In genomic region chr19:47274071-47274890, GRCh38 we compare ENCODE assay signal across 8 cellular contexts. TPM values are rescaled to one million over a fixed set of nuclear protein-coding genes. Genes with fewer than 3 reads are reported as not detected.
DNase-seq lines count a peak whose midpoint lies in the region; ATAC-seq, FAIRE-seq and TF ChIP-seq lines count a peak whose summit lies in the region.

INAFM1 (plus strand) TSS chr19:47274885; CDS start chr19:47274920, 35 bp downstream.

- H3K9me3 ChIP-seq in right atrium auricular region, result no peaks in the 10 kb centered on the region

- H3K27me3 ChIP-seq in right atrium auricular region, result no peaks in the 10 kb centered on the region

- peaks cover 0 to 28% of the 10 kb centered on the region in 2 donors for H3K4me1 ChIP-seq in right atrium auricular region

- TF ChIP-seq CTCF in GM12875 (IDR thresholded peaks at IDR 0.05; ENCODE audit: borderline replicate concordance, insufficient read depth, low read depth, low read length) (no peak), right atrium auricular region (IDR thresholded peaks at IDR 0.05) (no peak)

- H3K36me3 ChIP-seq in right atrium auricular region, result peaks cover 18% of the 10 kb centered on the region

- H3K4me3 ChIP-seq in GM12875 (ENCODE audit: low read depth, low read length) (peak within 1 kb of the TSS; percentile 56), right atrium auricular region (peak within 1 kb of the TSS; percentile 52 to 75)

- peaks cover 14% of the 10 kb centered on the region for H3K4me1 Mint-ChIP-seq in T-helper 1 cell treated with Interleukin-12 subunit alpha and Interleukin-12 subunit beta and Interleukin-4 antibody, amounts not matched to agents 30 μg/mL and 1 μg/mL, for 36 hours (ENCODE audit: low read depth)

- H3K27ac ChIP-seq in right atrium auricular region, result peak within 1 kb of the TSS; percentile 95 to 97

- H3K27ac Mint-ChIP-seq in T-helper 1 cell treated with Interleukin-12 subunit alpha and Interleukin-12 subunit beta and Interleukin-4 antibody, amounts not matched to agents 30 μg/mL and 1 μg/mL, for 36 hours, result peak within 1 kb of the TSS; percentile 95

- DNase-seq in NCI-H187 (lab: John Stamatoyannopoulos, UW), result peak; percentile 95 to 96
- DNase-seq in amniotic stem cell (lab: John Stamatoyannopoulos, UW), result peak; percentile 82
- peak; percentile 98 for DNase-seq in right atrium auricular region (ENCODE audit: low spot score)
- peak; percentile 59 for DNase-seq in pulmonary artery endothelial cell (ENCODE audit: low read depth, low spot score)
- DNase-seq in urothelium cell line (ENCODE audit: low spot score), result peak; percentile 79

- H3K9me3 Mint-ChIP-seq in T-helper 1 cell treated with Interleukin-12 subunit alpha and Interleukin-12 subunit beta and Interleukin-4 antibody, amounts not matched to agents 30 μg/mL and 1 μg/mL, for 36 hours, result no peaks in the 10 kb centered on the region

- FAIRE-seq in urothelium cell line (lab: Jason Lieb, UNC), result no peak

- peak; percentile 50 for ATAC-seq in HG02852 (IDR thresholded peaks at IDR 0.05; ENCODE audit: unreplicated experiment)

- H3K27me3 Mint-ChIP-seq in T-helper 1 cell treated with Interleukin-12 subunit alpha and Interleukin-12 subunit beta and Interleukin-4 antibody, amounts not matched to agents 30 μg/mL and 1 μg/mL, for 36 hours (ENCODE audit: low read depth), result no peaks in the 10 kb centered on the region

- peaks cover 18% of the 10 kb centered on the region for H3K36me3 Mint-ChIP-seq in T-helper 1 cell treated with Interleukin-12 subunit alpha and Interleukin-12 subunit beta and Interleukin-4 antibody, amounts not matched to agents 30 μg/mL and 1 μg/mL, for 36 hours (ENCODE audit: low read depth)

- H3K4me3 Mint-ChIP-seq in T-helper 1 cell treated with Interleukin-12 subunit alpha and Interleukin-12 subunit beta and Interleukin-4 antibody, amounts not matched to agents 30 μg/mL and 1 μg/mL, for 36 hours, result peak within 1 kb of the TSS; percentile 90

RNA-seq across cellular contexts. Expression of gene INAFM1, which starts in this region (rescaled TPM):
- total RNA-seq in right atrium auricular region, result 1 to 10 TPM; 1.9 to 7.0 TPM
- 0.73 and 1.3 TPM in 2 replicates for total RNA-seq in pulmonary artery endothelial cell

Comparison
In these comparisons a context has a peak if more than half of its experiments do, and no peak if none do; other contexts are left out.
1. Peak in every context shown above with its lines: DNase-seq, ATAC-seq, H3K4me3 ChIP-seq and H3K27ac ChIP-seq.